ENCODE assay signal across 12 cellular contexts in genomic region chr6:33697845-33698244, GRCh38. TPM values are rescaled to one million over a fixed set of nuclear protein-coding genes. Genes with fewer than 3 reads are reported as not detected.
A peak's percentile ranks its signal among the peaks of the same experiment; 100 is the strongest.
DNase-seq lines count a peak whose midpoint lies in the region; ATAC-seq, FAIRE-seq and TF ChIP-seq lines count a peak whose summit lies in the region.
"Had no signal": no experiment of that assay in that cellular context is flagged by ENCODE, and none has a peak within 500 bp of the region (broad histone marks: within the 10 kb centered on the region; RNA-seq: fewer than 3 reads in every experiment).

No MANE protein-coding gene starts in this region.

- H3K4me3 Mint-ChIP-seq in T-cell, result peak overlapping the region in 1 of 3 donors; percentile 71

- no peaks in the 10 kb centered on the region for H3K27me3 Mint-ChIP-seq in T-cell

- H3K79me2 ChIP-seq in H1 (ENCODE audit: control insufficient read depth in 1 of 2, insufficient read depth in 2 of 2, low read length in 2 of 2), result no peaks in the 10 kb centered on the region

- no peak overlapping the region for H2AK5ac ChIP-seq in H1 (ENCODE audit: low read depth, low read length)

- peaks cover 61 to 76% (median 68%) of the 10 kb centered on the region in 3 donors for H3K4me1 Mint-ChIP-seq in T-cell

- peaks cover 7% of the 10 kb centered on the region for H3K36me3 ChIP-seq in left ventricle myocardium inferior
- H3K36me3 ChIP-seq in H1 (ENCODE audit: control insufficient read depth in 2 of 4, insufficient read depth in 4 of 4, low read length in 3 of 4), result peaks cover 26 to 60% (median 32%) of the 10 kb centered on the region in 4 experiments
- H3K36me3 ChIP-seq in suprapubic skin, result peaks cover 51% of the 10 kb centered on the region

- H3K9me3 Mint-ChIP-seq in T-cell, result no peaks in the 10 kb centered on the region

- ATAC-seq in right cardiac atrium, result no peak
- no peak for ATAC-seq in T-cell (replicated peaks in 1 of 4)
- ATAC-seq in GM18519 (IDR thresholded peaks at IDR 0.05; ENCODE audit: low FRiP score, unreplicated experiment), result no peak
- ATAC-seq: gastrocnemius medialis had no signal

- intact Hi-C loops in left ventricle myocardium inferior (cut with micrococcal nuclease), result no loop called here
- intact Hi-C loops in right cardiac atrium (cut with DNase I), result loop anchor here in 2 of 4 donors (5.0 to 10.0 kb wide), 2 partner anchors 111 to 113 kb away; partner anchors contain the start of gene BAK1 (in 1 of the 2)

- H3K27ac Mint-ChIP-seq in T-cell, result peak overlapping the region; percentile 96

- H4K91ac ChIP-seq in H1 (replicated peaks; ENCODE audit: insufficient read length, low read length), result no peak overlapping the region

- no peak overlapping the region for H2BK20ac ChIP-seq in H1 (ENCODE audit: low read length)

- no peak overlapping the region for H2BK5ac ChIP-seq in H1 (ENCODE audit: low read depth, low read length)

- TF ChIP-seq RAD21 in H1 (IDR thresholded peaks at IDR 0.05 in 1 of 2, conservative IDR thresholded peaks at IDR 0.05 in 1 of 2; ENCODE audit: low read depth in 2 of 2, low read length in 2 of 2), result no peak

- H4K20me1 ChIP-seq in H1 (replicated peaks in 1 of 2; ENCODE audit: control insufficient read depth in 1 of 2, insufficient read depth in 2 of 2, low read length in 2 of 2), result peaks cover 9 to 14% of the 10 kb centered on the region in 2 experiments

- H3K36me3 Mint-ChIP-seq in T-cell, result peaks cover 24% of the 10 kb centered on the region

- H3K56ac ChIP-seq in H1 (replicated peaks; ENCODE audit: insufficient read length, low read depth, low read length), result no peak overlapping the region

- CTCF ChIA-PET in T-cell (lab: Charles Lee) (interaction anchor here in 1 of 2 donors (0.8 kb wide), 1 partner anchor 14 kb away, joined by 3 read pairs; the partner anchor contains the start of gene UQCC2), H1 (lab: Charles Lee; ENCODE audit: partially characterized antibody) (interaction anchor here (0.7 to 1.9 kb wide), 15 partner anchors 10 to 129 kb away, joined by 3 to 14 read pairs (median 4); partner anchors contain the start of gene UQCC2)

- TF ChIP-seq CTCF in left ventricle myocardium inferior (IDR thresholded peaks at IDR 0.05; ENCODE audit: borderline replicate concordance) (no peak), H1 (IDR thresholded peaks at IDR 0.05; ENCODE audit: control extremely low read depth in 1 of 3, insufficient read depth in 1 of 3, low read depth in 1 of 3, low read length in 3 of 3) (no peak), suprapubic skin (IDR thresholded peaks at IDR 0.05) (no peak)

- no peak overlapping the region for H2BK15ac ChIP-seq in H1 (ENCODE audit: low read length)

- no peak overlapping the region for H2AFZ ChIP-seq in H1 (ENCODE audit: low read length)
- H2AFZ ChIP-seq: GM23248 had no signal

- no peak overlapping the region for H3K4ac ChIP-seq in H1 (replicated peaks; ENCODE audit: insufficient read length, low read depth, low read length)

- no peak for FAIRE-seq in H1 (lab: Jason Lieb, UNC)
- FAIRE-seq: G401.6, TTC549 had no signal

- H3K4me1 ChIP-seq in left ventricle myocardium inferior (peaks cover 87% of the 10 kb centered on the region), right cardiac atrium (ENCODE audit: control insufficient read depth, insufficient read depth, low read length) (peaks cover 32% of the 10 kb centered on the region), H1 (replicated peaks in 1 of 4; ENCODE audit: control insufficient read depth in 3 of 4, insufficient read depth in 4 of 4, low read length in 3 of 4) (peaks cover 0 to 5% (median 0%) of the 10 kb centered on the region in 4 experiments; a peak in 2 of 7 replicates), suprapubic skin (peaks cover 81% of the 10 kb centered on the region)

- no peak for DNase-seq in left ventricle myocardium inferior
- DNase-seq in right cardiac atrium, result no peak
- DNase-seq in T-cell, result no peak
- DNase-seq in H1 (ENCODE audit: low read depth in 1 of 2, low spot score in 2 of 2), result no peak
- DNase-seq in suprapubic skin (ENCODE audit: low spot score in 2 of 2), result no peak
- no peak for DNase-seq in EL
- DNase-seq in stimulated activated naive CD4-positive, alpha-beta T cell treated with Interleukin-2 at 50 U/mL for 16 hours (lab: John Stamatoyannopoulos, UW), result no peak
- DNase-seq: gastrocnemius medialis, GM23248 had no signal

- no peak overlapping the region for H3K4me3 ChIP-seq in left ventricle myocardium inferior
- no peak overlapping the region for H3K4me3 ChIP-seq in right cardiac atrium (ENCODE audit: low read length)
- H3K4me3 ChIP-seq in H1 (ENCODE audit: extremely low read depth in 1 of 4, insufficient read depth in 2 of 4, low read depth in 3 of 4, low read length in 4 of 4), result no peak overlapping the region
- no peak overlapping the region for H3K4me3 ChIP-seq in suprapubic skin
- H3K4me3 ChIP-seq: gastrocnemius medialis, GM23248 had no signal

- no peak overlapping the region for H2BK120ac ChIP-seq in H1 (replicated peaks; ENCODE audit: low read depth, low read length)

- 0 out of 2 replicates have a peak, but pooled peaks cover 2% of the 10 kb centered on the region for H3K79me1 ChIP-seq in H1 (ENCODE audit: low read depth, low read length)

- H2BK12ac ChIP-seq in H1 (ENCODE audit: low read depth, low read length), result no peak overlapping the region

- H3K27ac ChIP-seq in left ventricle myocardium inferior (replicated peaks) (peak overlapping the region; percentile 90), right cardiac atrium (ENCODE audit: low read length) (no peak overlapping the region), H1 (ENCODE audit: low read depth, low read length) (0 out of 2 replicates have a peak overlapping the region, but pooled peaks have one; percentile 17), suprapubic skin (peak overlapping the region; percentile 15)

- no peak for TF ChIP-seq POLR2A in H1 (IDR thresholded peaks at IDR 0.05; ENCODE audit: control extremely low read depth in 1 of 2, low read depth in 2 of 2, low read length in 2 of 2)
- TF ChIP-seq POLR2A in suprapubic skin (IDR thresholded peaks at IDR 0.05), result no peak

- H4K5ac ChIP-seq in H1 (ENCODE audit: insufficient read length, low read depth, low read length), result no peak overlapping the region

- no peaks in the 10 kb centered on the region for H3K23me2 ChIP-seq in H1 (ENCODE audit: low read depth, low read length)

- H3K9me3 ChIP-seq in left ventricle myocardium inferior (replicated peaks) (no peaks in the 10 kb centered on the region), right cardiac atrium (ENCODE audit: control insufficient read depth, low read length) (no peaks in the 10 kb centered on the region), H1 (ENCODE audit: insufficient read depth in 2 of 2, low read depth in 1 of 2, low read length in 1 of 2) (no peaks in the 10 kb centered on the region), suprapubic skin (no peaks in the 10 kb centered on the region)
- H3K9me3 ChIP-seq: gastrocnemius medialis had no signal

- H3K23ac ChIP-seq in H1 (ENCODE audit: insufficient read length), result no peak overlapping the region

- no peak overlapping the region for H3K18ac ChIP-seq in H1 (ENCODE audit: extremely low read depth, low read length)

- no peak overlapping the region for H3K9ac ChIP-seq in H1 (replicated peaks in 1 of 4; ENCODE audit: extremely low read depth in 1 of 4, low read depth in 3 of 4, low read length in 3 of 4)

- POLR2A ChIA-PET in T-cell (lab: Charles Lee) (no interaction called here), H1 (lab: Charles Lee; ENCODE audit: partially characterized antibody) (interaction anchor here (0.5 to 1.8 kb wide), 6 partner anchors 10 to 295 kb away, joined by 3 to 7 read pairs (median 4); partner anchors contain the start of gene UQCC2)

- H4K8ac ChIP-seq in H1 (ENCODE audit: extremely low read depth, insufficient read depth, low read length), result no peak overlapping the region

- TF ChIP-seq EP300 in H1 (IDR thresholded peaks at IDR 0.05; ENCODE audit: borderline replicate concordance in 1 of 2, low read depth in 2 of 2, low read length in 2 of 2) (no peak), suprapubic skin (IDR thresholded peaks at IDR 0.05) (no peak)

- WGBS in right cardiac atrium, result 96% methylated on average over 10 of the region's 10 CpGs
- WGBS in H1 (ENCODE audit: extremely low coverage in 1 of 2, insufficient coverage in 1 of 2, insufficient read length in 1 of 2, insufficient replicate concordance in 2 of 2, low coverage in 1 of 2, low lambda C conversion rate in 2 of 2, missing lambda C conversion rate in 1 of 2), 2 experiments, result 89% methylated on average over 10 of the region's 10 CpGs; no CpG with 5 or more reads in 1 of the 2 experiments
- 96% methylated on average over 10 of the region's 10 CpGs for WGBS in suprapubic skin

- H3K14ac ChIP-seq in H1 (ENCODE audit: insufficient read length), result no peak overlapping the region

- H3K27me3 ChIP-seq in left ventricle myocardium inferior (ENCODE audit: low read depth) (no peaks in the 10 kb centered on the region), right cardiac atrium (ENCODE audit: control insufficient read depth, insufficient read depth) (no peaks in the 10 kb centered on the region), H1 (replicated peaks in 1 of 4; ENCODE audit: control insufficient read depth in 3 of 4, extremely low read depth in 1 of 4, insufficient read depth in 3 of 4, low read length in 3 of 4) (no peaks in the 10 kb centered on the region), suprapubic skin (no peaks in the 10 kb centered on the region)
- H3K27me3 ChIP-seq: gastrocnemius medialis had no signal

- no peak overlapping the region for H3K4me2 ChIP-seq in H1 (ENCODE audit: insufficient read depth in 1 of 2, low read depth in 2 of 2, low read length in 2 of 2)

RNA-seq across cellular contexts. Expression of gene UQCC2, which starts 13.7 kb away (rescaled TPM):
- total RNA-seq in left ventricle myocardium inferior (199 TPM), right cardiac atrium (100 to 1,000 TPM; 188 to 264 (median 233) TPM), T-cell (10 to 100 TPM; 17.2 to 36.2 (median 32.7) TPM), suprapubic skin (10 to 100 TPM; 11.3 to 39.4 (median 21.7) TPM)
- polyA plus RNA-seq in right cardiac atrium (376 TPM), H1 (2011; rRNA removed) (44.1 and 52.1 TPM in 2 replicates)
- 104 and 107 TPM in 2 replicates for total RNA-seq in H1 (2021; fragmentation: NEBNext Ultra II Directional; extraction: Animal tissue kit (Norgen Biotek cat#: 25700))
- 57.4 TPM for polyA plus RNA-seq in H1 (2011; cell fraction: cytosol; rRNA removed)
- 62.0 TPM for polyA plus RNA-seq in H1 (2011; cell fraction: nucleus; rRNA removed)
- 117 to 214 TPM (median 170 TPM) in 4 replicates for polyA plus RNA-seq in H1 (2012, experiment 1 of 2)
- 56.3 TPM for polyA plus RNA-seq in H1 (2012, experiment 2 of 2)
- polyA plus RNA-seq in H1 (2013, experiment 1 of 2), result 88.8 TPM
- 97.1 TPM for polyA plus RNA-seq in H1 (2013, experiment 2 of 2)
- 13.7 and 13.9 TPM in 2 replicates for polyA minus RNA-seq in H1 (2011; rRNA and poly(A)+ RNA removed)
- 12.4 TPM for polyA minus RNA-seq in H1 (2011; cell fraction: cytosol; rRNA and poly(A)+ RNA removed)
- 21.4 TPM for polyA minus RNA-seq in H1 (2011; cell fraction: nucleus; rRNA and poly(A)+ RNA removed)

RNA-seq across cellular contexts. Expression of gene IP6K3, which starts 48.9 kb away (rescaled TPM):
- 42.0 TPM for total RNA-seq in left ventricle myocardium inferior
- total RNA-seq in right cardiac atrium, result 10 to 100 TPM in 3 of 4 donors, 1 to 10 TPM in 1; 10.0 to 44.4 (median 27.1) TPM
- 14.4 TPM for polyA plus RNA-seq in right cardiac atrium
- not detected for total RNA-seq in T-cell
- total RNA-seq in H1 (2021; fragmentation: NEBNext Ultra II Directional; extraction: Animal tissue kit (Norgen Biotek cat#: 25700)), result 0.22 and 0.23 TPM in 2 replicates
- 0.73 and 0.93 TPM in 2 replicates for polyA plus RNA-seq in H1 (2011; rRNA removed)
- polyA plus RNA-seq in H1 (2011; cell fraction: cytosol; rRNA removed), result 0.72 TPM
- 0.80 TPM for polyA plus RNA-seq in H1 (2011; cell fraction: nucleus; rRNA removed)
- polyA plus RNA-seq in H1 (2012, experiment 1 of 2), result 0.25 to 0.81 TPM (median 0.46 TPM) in 4 replicates
- polyA plus RNA-seq in H1 (2012, experiment 2 of 2), result 0.26 TPM
- 0.14 TPM for polyA plus RNA-seq in H1 (2013, experiment 1 of 2)
- 0.13 TPM for polyA plus RNA-seq in H1 (2013, experiment 2 of 2)
- 0.66 and 0.69 TPM in 2 replicates for polyA minus RNA-seq in H1 (2011; rRNA and poly(A)+ RNA removed)
- polyA minus RNA-seq in H1 (2011; cell fraction: cytosol; rRNA and poly(A)+ RNA removed), result not detected
- polyA minus RNA-seq in H1 (2011; cell fraction: nucleus; rRNA and poly(A)+ RNA removed), result 1.00 TPM
- total RNA-seq in suprapubic skin, result under 1 TPM in 2 of 4 donors, not detected in 2; 0.51 to 0.83 TPM
- total RNA-seq: GM23248 had no signal
- polyA plus RNA-seq: GM23248 had no signal
